Comparison of ENCODE assay signal across 8 cellular contexts in genomic region chr9:136410500-136411287, GRCh38. TPM values are rescaled to one million over a fixed set of nuclear protein-coding genes. Genes with fewer than 3 reads are reported as not detected.
DNase-seq lines count a peak whose midpoint lies in the region; ATAC-seq and TF ChIP-seq lines count a peak whose summit lies in the region.

TSS of gene ENTR1 (minus strand) at chr9:136410614. CDS start at chr9:136410397, 217 bp downstream.
TSS of gene PMPCA (plus strand) at chr9:136410658. CDS start at chr9:136410669, 11 bp downstream.

- H3K4me3 ChIP-seq in right atrium auricular region (peak within 1 kb of the TSS; percentile 74 to 97), prostate gland (peak within 1 kb of the TSS; percentile 96 to 98), upper lobe of right lung (peak within 1 kb of the TSS; percentile 98)

- under 1% methylated on average over 80 of the region's 83 CpGs for WGBS in prostate gland

- H3K4me1 ChIP-seq in right atrium auricular region (peaks cover 0 to 29% of the 10 kb centered on the region in 2 donors), prostate gland (replicated peaks) (peaks cover 6% of the 10 kb centered on the region), upper lobe of right lung (peaks cover 21% of the 10 kb centered on the region)

- H3K9me3 ChIP-seq in right atrium auricular region (no peaks in the 10 kb centered on the region), prostate gland (no peaks in the 10 kb centered on the region), upper lobe of right lung (no peaks in the 10 kb centered on the region)

- intact Hi-C loops in T-helper 2 cell treated with Interferon-gamma antibody and Interleukin-4, amounts not matched to agents 100 ng/mL and 5 ng/mL, for 36 hours (cut with micrococcal nuclease), result loop anchor here (1.0 kb wide), 2 partner anchors 10 to 73 kb away; partner anchors contain the start of genes SEC16A and SNAPC4
- intact Hi-C loops in prostate gland (cut with DNase I), result no loop called here
- intact Hi-C loops in upper lobe of right lung (cut with DNase I), result no loop called here

- in situ Hi-C loops in GM13976 (cut with MboI; ENCODE audit: low sequenced_read_pairs, unreplicated experiment), result no loop called here

- no peak for TF ChIP-seq CTCF in GM13976 (IDR thresholded peaks at IDR 0.05; ENCODE audit: borderline replicate concordance, control extremely low read depth, extremely low read depth, insufficient read depth, missing control alignments)
- TF ChIP-seq CTCF in right atrium auricular region (IDR thresholded peaks at IDR 0.05), result no peak
- TF ChIP-seq CTCF in prostate gland (IDR thresholded peaks at IDR 0.05), result peak in 1 of 4 experiments; percentile 21
- TF ChIP-seq CTCF in upper lobe of right lung (IDR thresholded peaks at IDR 0.05), result no peak

- H3K36me3 ChIP-seq in right atrium auricular region (peaks cover 48% of the 10 kb centered on the region), prostate gland (peaks cover 0 to 5% of the 10 kb centered on the region in 2 donors), upper lobe of right lung (peaks cover 57% of the 10 kb centered on the region)

- ATAC-seq in HG02870 (IDR thresholded peaks at IDR 0.05; ENCODE audit: unreplicated experiment), result peak; percentile 82
- ATAC-seq in upper lobe of right lung, result peak; percentile 93

- peak; percentile 99 for DNase-seq in GM13976 (ENCODE audit: low spot score)
- DNase-seq in NCI-H187 (lab: John Stamatoyannopoulos, UW), result peak; percentile 34 to 56
- DNase-seq in right atrium auricular region (ENCODE audit: low spot score), result peak; percentile 91
- peak; percentile 91 for DNase-seq in prostate gland (ENCODE audit: low spot score)
- DNase-seq in upper lobe of right lung, result peak; percentile 96

- H3K27me3 ChIP-seq in right atrium auricular region (no peaks in the 10 kb centered on the region), prostate gland (replicated peaks; ENCODE audit: insufficient read depth) (no peaks in the 10 kb centered on the region), upper lobe of right lung (no peaks in the 10 kb centered on the region)

- peak; percentile 81 for TF ChIP-seq POLR2A in prostate gland (IDR thresholded peaks at IDR 0.05)

- H3K27ac ChIP-seq in angular gyrus (ENCODE audit: low read depth, low read length) (peak within 1 kb of the TSS; percentile 53), right atrium auricular region (peak within 1 kb of the TSS; percentile 84 to 87), prostate gland (peak within 1 kb of the TSS; percentile 81 to 85), upper lobe of right lung (peak within 1 kb of the TSS; percentile 91)

RNA-seq across cellular contexts. Expression of gene ENTR1, which starts in this region (rescaled TPM):
- 65.1 and 69.9 TPM in 2 replicates for total RNA-seq in T-helper 2 cell treated with Interferon-gamma antibody and Interleukin-4, amounts not matched to agents 100 ng/mL and 5 ng/mL, for 36 hours
- total RNA-seq in right atrium auricular region, result 10 to 100 TPM; 10.3 to 17.6 TPM
- 10 to 100 TPM; 19.9 to 52.5 TPM for total RNA-seq in prostate gland
- 36.4 TPM for total RNA-seq in upper lobe of right lung

RNA-seq across cellular contexts. Expression of gene PMPCA, which starts in this region (rescaled TPM):
- total RNA-seq in T-helper 2 cell treated with Interferon-gamma antibody and Interleukin-4, amounts not matched to agents 100 ng/mL and 5 ng/mL, for 36 hours, result 58.5 and 62.4 TPM in 2 replicates
- 10 to 100 TPM; 40.8 to 47.4 TPM for total RNA-seq in right atrium auricular region
- 10 to 100 TPM; 29.2 to 58.7 TPM for total RNA-seq in prostate gland
- total RNA-seq in upper lobe of right lung, result 41.9 TPM

Comparison
In these comparisons a context has a peak if more than half of its experiments do, and no peak if none do; other contexts are left out.
1. Peak in every context shown above with its lines: DNase-seq, ATAC-seq, H3K4me3 ChIP-seq and H3K27ac ChIP-seq.
2. DNase-seq: peak in every context shown above with its lines; median percentile 99 in GM13976; 96 in upper lobe of right lung; 91 in right atrium auricular region; 91 in prostate gland; 45 in NCI-H187.